19 cellular contexts compared by ENCODE assay signal in genomic region chr2:152510636-152511035, GRCh38.
"Had no signal": no experiment of that assay in that cellular context is flagged by ENCODE, and none has a peak within 500 bp of the region (broad histone marks: within the 10 kb centered on the region; RNA-seq: fewer than 3 reads in every experiment).

No MANE protein-coding gene starts in this region.

- H3K36me3 ChIP-seq: prostate gland, right atrium auricular region, sigmoid colon, spleen, tibial artery, upper lobe of left lung had no signal

- H3K36me3 Mint-ChIP-seq: naive thymus-derived CD8-positive, alpha-beta T cell; stimulated activated memory B cell treated with anti-CD40 and anti-IgM and Interleukin-4, amounts not matched to agents 10 μg/mL and 1 μg/mL and 100 μg/mL, for 72 hours had no signal

- H3K27me3 ChIP-seq: right atrium auricular region, sigmoid colon, spleen, testis, tibial artery, upper lobe of left lung had no signal

- H3K27ac ChIP-seq: coronary artery, prostate gland, right atrium auricular region, sigmoid colon, spleen, testis, tibial artery, upper lobe of left lung had no signal

- DNase-seq: dermis blood vessel endothelial cell; effector memory CD8-positive, alpha-beta T cell; mesendoderm; naive thymus-derived CD8-positive, alpha-beta T cell; nephron progenitor cell; nucleus accumbens; sigmoid colon; spleen; stimulated activated CD4-positive, alpha-beta T cell treated with anti-CD3 and anti-CD28 coated beads, Interleukin-4, amount 100 ng/mL, for 4 hours; stimulated activated naive CD8-positive, alpha-beta T cell treated with anti-CD3 and anti-CD28 coated beads, Interleukin-15, Interleukin-2, amounts not matched to agents 100 U/mL and 50 U/mL, for 24 hours; substantia nigra; testis; tibial artery; upper lobe of left lung had no signal

- H3K4me1 Mint-ChIP-seq: naive thymus-derived CD8-positive, alpha-beta T cell; stimulated activated memory B cell treated with anti-CD40 and anti-IgM and Interleukin-4, amounts not matched to agents 10 μg/mL and 1 μg/mL and 100 μg/mL, for 72 hours had no signal

- H3K4me1 ChIP-seq: prostate gland had no signal

- H3K4me3 ChIP-seq: coronary artery, prostate gland, right atrium auricular region, sigmoid colon, spleen, testis, tibial artery, upper lobe of left lung had no signal

- H3K27ac Mint-ChIP-seq: effector memory CD8-positive, alpha-beta T cell; naive thymus-derived CD8-positive, alpha-beta T cell; nephron progenitor cell; stimulated activated memory B cell treated with anti-CD40 and anti-IgM and Interleukin-4, amounts not matched to agents 10 μg/mL and 1 μg/mL and 100 μg/mL, for 72 hours had no signal

- H3K4me3 Mint-ChIP-seq: effector memory CD8-positive, alpha-beta T cell; naive thymus-derived CD8-positive, alpha-beta T cell; nephron progenitor cell; stimulated activated memory B cell treated with anti-CD40 and anti-IgM and Interleukin-4, amounts not matched to agents 10 μg/mL and 1 μg/mL and 100 μg/mL, for 72 hours had no signal

- H3K27me3 Mint-ChIP-seq: stimulated activated memory B cell treated with anti-CD40 and anti-IgM and Interleukin-4, amounts not matched to agents 10 μg/mL and 1 μg/mL and 100 μg/mL, for 72 hours had no signal

- H3K9me3 ChIP-seq: prostate gland, right atrium auricular region, sigmoid colon, spleen, testis, tibial artery, upper lobe of left lung had no signal

- ATAC-seq: effector memory CD8-positive, alpha-beta T cell; left lobe of liver; naive thymus-derived CD8-positive, alpha-beta T cell; stimulated activated memory B cell treated with anti-CD40 and anti-IgM and Interleukin-4, amounts not matched to agents 10 μg/mL and 1 μg/mL and 100 μg/mL, for 72 hours; stimulated activated naive CD8-positive, alpha-beta T cell treated with anti-CD3 and anti-CD28 coated beads, Interleukin-15, Interleukin-2, amounts not matched to agents 100 U/mL and 50 U/mL, for 24 hours had no signal

- H3K9me3 Mint-ChIP-seq: effector memory CD8-positive, alpha-beta T cell; naive thymus-derived CD8-positive, alpha-beta T cell had no signal
